In the genomic region with DNA sequence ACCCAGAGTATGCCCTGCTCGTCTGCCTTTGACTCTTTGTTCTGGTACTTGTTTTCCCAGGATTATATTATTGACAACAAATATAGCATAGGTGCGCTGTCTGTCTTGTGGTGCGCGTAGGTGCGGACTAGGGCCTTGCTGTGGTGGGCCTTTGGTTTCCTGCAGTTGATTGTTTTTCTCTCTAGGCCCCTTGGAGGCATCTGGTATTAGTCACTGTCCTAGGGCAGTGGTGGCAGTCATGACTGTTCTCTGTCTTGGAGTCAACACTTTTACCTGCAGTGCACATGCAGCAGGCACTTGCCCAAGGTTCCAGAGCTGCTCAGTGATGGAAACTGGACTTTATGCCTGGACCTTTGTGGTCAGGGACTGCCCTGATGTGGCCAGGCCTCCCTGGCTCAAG, we compare ENCODE assay signal across 18 cellular contexts. TPM values are rescaled to one million over a fixed set of nuclear protein-coding genes. Genes with fewer than 3 reads are reported as not detected.
DNase-seq lines count a peak whose midpoint lies in the region; ATAC-seq and TF ChIP-seq lines count a peak whose summit lies in the region.
"Had no signal": no experiment of that assay in that cellular context is flagged by ENCODE, and none has a peak within 500 bp of the region (broad histone marks: within the 10 kb centered on the region; RNA-seq: fewer than 3 reads in every experiment).

No MANE protein-coding gene starts in this region.

- H3K4me3 Mint-ChIP-seq in Caco-2 (ENCODE audit: unreplicated experiment) (no peak overlapping the region), T-cell (peak overlapping the region; percentile 14 to 47 (median 28)), natural killer cell (no peak overlapping the region)
- H3K4me3 Mint-ChIP-seq in activated naive CD8-positive, alpha-beta T cell treated with anti-CD3 and anti-CD28 coated beads, Interleukin-2, amount 10 ng/mL, durations not matched to agents 7 days and 5 days: peak overlapping the region; percentile 62
- H3K4me3 Mint-ChIP-seq: B cell, HFFc6, memory B cell had no signal

- no peak overlapping the region for H3K4me3 ChIP-seq in Caco-2 (ENCODE audit: low read depth, low read length)
- H3K4me3 ChIP-seq: psoas muscle, thyroid gland had no signal

- H3K4me1 Mint-ChIP-seq in Caco-2 (ENCODE audit: low read depth, unreplicated experiment): no peaks in the 10 kb centered on the region
- peaks cover 52 to 66% (median 63%) of the 10 kb centered on the region in 3 donors for H3K4me1 Mint-ChIP-seq in T-cell
- peaks cover 49% of the 10 kb centered on the region for H3K4me1 Mint-ChIP-seq in activated naive CD8-positive, alpha-beta T cell treated with anti-CD3 and anti-CD28 coated beads, Interleukin-2, amount 10 ng/mL, durations not matched to agents 7 days and 5 days
- peaks cover 40 to 52% of the 10 kb centered on the region in 2 donors for H3K4me1 Mint-ChIP-seq in natural killer cell

- H3K9me3 ChIP-seq in Caco-2: 0 out of 2 replicates have a peak, but pooled peaks cover 3% of the 10 kb centered on the region
- H3K9me3 ChIP-seq: psoas muscle, thyroid gland had no signal

- H3K36me3 ChIP-seq in Caco-2 (ENCODE audit: control insufficient read depth, insufficient read depth, low read length): no peaks in the 10 kb centered on the region
- H3K36me3 ChIP-seq: thyroid gland had no signal

- DNase-seq in Caco-2 (no peak), T-cell (peak in 3 of 34 experiments; percentile 10 to 26 (median 10)), natural killer cell (no peak), Right ventricle myocardium superior (no peak), LoVo (ENCODE audit: low spot score) (no peak)
- DNase-seq in activated naive CD8-positive, alpha-beta T cell treated with anti-CD3 and anti-CD28 coated beads, Interleukin-2, amount 10 ng/mL, durations not matched to agents 7 days and 5 days: peak; percentile 39
- DNase-seq: activated CD4-positive, alpha-beta T cell treated with anti-CD3 and anti-CD28 coated beads for 1 hour; dermis blood vessel endothelial cell; foreskin keratinocyte; HFFc6; NCI-H226; psoas muscle; T1000; thyroid gland had no signal

- H3K27me3 ChIP-seq in Caco-2 (replicated peaks; ENCODE audit: control insufficient read depth, insufficient read depth, low read length): no peaks in the 10 kb centered on the region
- H3K27me3 ChIP-seq: foreskin keratinocyte, thyroid gland had no signal

- TF ChIP-seq CTCF in Caco-2 (IDR thresholded peaks at IDR 0.05; ENCODE audit: insufficient read depth in 1 of 2, low read depth in 1 of 2, low read length in 1 of 2, severe bottlenecking in 1 of 2, unreplicated experiment in 1 of 2): no peak
- no peak for TF ChIP-seq CTCF in natural killer cell (IDR thresholded peaks at IDR 0.05)

- POLR2A ChIA-PET in Caco-2 (lab: Charles Lee) (no interaction called here), T-cell (lab: Charles Lee) (no interaction called here)
- POLR2A ChIA-PET in activated naive CD8-positive, alpha-beta T cell treated with anti-CD3 and anti-CD28 coated beads, Interleukin-2, amount 10 ng/mL, durations not matched to agents 7 days and 5 days (lab: Charles Lee): no interaction called here

- H3K27ac Mint-ChIP-seq in Caco-2 (ENCODE audit: unreplicated experiment) (peak overlapping the region; percentile 43), T-cell (peak overlapping the region; percentile 90 to 92), natural killer cell (peak overlapping the region; percentile 51 to 55)
- peak overlapping the region; percentile 82 for H3K27ac Mint-ChIP-seq in activated naive CD8-positive, alpha-beta T cell treated with anti-CD3 and anti-CD28 coated beads, Interleukin-2, amount 10 ng/mL, durations not matched to agents 7 days and 5 days
- H3K27ac Mint-ChIP-seq: B cell had no signal

- H3K4me1 ChIP-seq in Caco-2: no peaks in the 10 kb centered on the region
- H3K4me1 ChIP-seq: foreskin keratinocyte, psoas muscle had no signal

- H3K36me3 Mint-ChIP-seq in Caco-2 (ENCODE audit: insufficient read depth, unreplicated experiment) (peaks cover 23% of the 10 kb centered on the region), T-cell (peaks cover 30% of the 10 kb centered on the region), natural killer cell (no peaks in the 10 kb centered on the region)
- peaks cover 22% of the 10 kb centered on the region for H3K36me3 Mint-ChIP-seq in activated naive CD8-positive, alpha-beta T cell treated with anti-CD3 and anti-CD28 coated beads, Interleukin-2, amount 10 ng/mL, durations not matched to agents 7 days and 5 days

- ATAC-seq in T-cell (replicated peaks in 1 of 4) (peak; percentile 24 to 83 (median 78)), natural killer cell (peak; percentile 21 to 51 (median 43)), Right ventricle myocardium superior (ENCODE audit: poor library complexity) (no peak), HG02610 (IDR thresholded peaks at IDR 0.05; ENCODE audit: unreplicated experiment) (no peak), GM21526 (IDR thresholded peaks at IDR 0.05; ENCODE audit: low FRiP score, unreplicated experiment) (no peak)
- ATAC-seq in activated naive CD8-positive, alpha-beta T cell treated with anti-CD3 and anti-CD28 coated beads, Interleukin-2, amount 10 ng/mL, durations not matched to agents 7 days and 5 days (ENCODE audit: low read depth): peak; percentile 84
- ATAC-seq: foreskin keratinocyte, psoas muscle had no signal

- no TSS peak for BruUV-seq in Caco-2 (replicated peaks; lab: Mats Ljungman, UMichigan)

- no peaks in the 10 kb centered on the region for H3K9me3 Mint-ChIP-seq in Caco-2 (ENCODE audit: unreplicated experiment)
- no peaks in the 10 kb centered on the region for H3K9me3 Mint-ChIP-seq in T-cell
- H3K9me3 Mint-ChIP-seq in activated naive CD8-positive, alpha-beta T cell treated with anti-CD3 and anti-CD28 coated beads, Interleukin-2, amount 10 ng/mL, durations not matched to agents 7 days and 5 days: no peaks in the 10 kb centered on the region
- H3K9me3 Mint-ChIP-seq in natural killer cell: no peaks in the 10 kb centered on the region
- H3K9me3 Mint-ChIP-seq: memory B cell had no signal

- intact Hi-C loops in Caco-2 (cut with micrococcal nuclease; ENCODE audit: unreplicated experiment) (no loop called here), natural killer cell (cut with micrococcal nuclease) (no loop called here), Right ventricle myocardium superior (cut with DNase I) (no loop called here)

- H3K27me3 Mint-ChIP-seq in Caco-2 (ENCODE audit: insufficient read depth, unreplicated experiment) (no peaks in the 10 kb centered on the region), T-cell (no peaks in the 10 kb centered on the region), natural killer cell (ENCODE audit: low read depth in 2 of 2) (no peaks in the 10 kb centered on the region)
- no peaks in the 10 kb centered on the region for H3K27me3 Mint-ChIP-seq in activated naive CD8-positive, alpha-beta T cell treated with anti-CD3 and anti-CD28 coated beads, Interleukin-2, amount 10 ng/mL, durations not matched to agents 7 days and 5 days
- H3K27me3 Mint-ChIP-seq: B cell, memory B cell had no signal

- CTCF ChIA-PET in Caco-2 (lab: Charles Lee): no interaction called here
- CTCF ChIA-PET in T-cell (lab: Charles Lee): interaction anchor here in 1 of 2 donors (0.5 kb wide), 1 partner anchor 94 kb away, joined by 8 read pairs; no protein-coding TSS in a partner anchor

RNA-seq across cellular contexts. Expression of gene PPP6R2, which starts 18.6 kb away (rescaled TPM):
- 55.5 and 60.7 TPM in 2 replicates for total RNA-seq in Caco-2 (2022)
- total RNA-seq in T-cell: 100 to 1,000 TPM in 1 of 5 donors, 10 to 100 TPM in 4; 71.2 to 105 (median 96.8) TPM
- 10 to 100 TPM; 81.6 to 86.8 TPM for total RNA-seq in activated naive CD8-positive, alpha-beta T cell treated with anti-CD3 and anti-CD28 coated beads, Interleukin-2, amount 10 ng/mL, durations not matched to agents 7 days and 5 days
- total RNA-seq in natural killer cell: 100 to 1,000 TPM in 1 of 3 donors, 10 to 100 TPM in 2; 76.0 to 103 (median 78.1) TPM
- total RNA-seq in Right ventricle myocardium superior: 40.4 TPM

RNA-seq across cellular contexts. Expression of gene DENND6B, which starts 34.9 kb away (rescaled TPM):
- total RNA-seq in Caco-2 (2022) (3.4 and 5.5 TPM in 2 replicates), T-cell (1 to 10 TPM; 2.1 to 5.0 (median 3.5) TPM), natural killer cell (1 to 10 TPM; 3.1 to 5.0 (median 4.5) TPM), Right ventricle myocardium superior (1.1 TPM)
- 1 to 10 TPM; 8.8 to 9.5 TPM for total RNA-seq in activated naive CD8-positive, alpha-beta T cell treated with anti-CD3 and anti-CD28 coated beads, Interleukin-2, amount 10 ng/mL, durations not matched to agents 7 days and 5 days

RNA-seq across cellular contexts. Expression of gene PLXNB2, which starts 54.2 kb away (rescaled TPM):
- total RNA-seq in Caco-2 (2022) (260 and 262 TPM in 2 replicates), T-cell (10 to 100 TPM in 1 of 5 donors, 1 to 10 TPM in 4; 4.3 to 11.8 (median 6.5) TPM), natural killer cell (10 to 100 TPM in 2 of 3 donors, 1 to 10 TPM in 1; 6.0 to 34.7 (median 18.9) TPM), Right ventricle myocardium superior (68.3 TPM)
- 10 to 100 TPM; 43.0 to 45.8 TPM for total RNA-seq in activated naive CD8-positive, alpha-beta T cell treated with anti-CD3 and anti-CD28 coated beads, Interleukin-2, amount 10 ng/mL, durations not matched to agents 7 days and 5 days

Comparison
In these comparisons a context has a peak if more than half of its experiments do, and no peak if none do; other contexts are left out.
1. H3K4me3 Mint-ChIP-seq: peak in T-cell (3 of 3) and activated naive CD8-positive, alpha-beta T cell treated with anti-CD3 and anti-CD28 coated beads, Interleukin-2, amount 10 ng/mL, durations not matched to agents 7 days and 5 days (single experiment); none in Caco-2 (single experiment) and natural killer cell (single experiment).
2. ATAC-seq: peak in T-cell (4 of 4), activated naive CD8-positive, alpha-beta T cell treated with anti-CD3 and anti-CD28 coated beads, Interleukin-2, amount 10 ng/mL, durations not matched to agents 7 days and 5 days (single experiment) and natural killer cell (3 of 3); none in Right ventricle myocardium superior (single experiment), HG02610 (single experiment) and GM21526 (single experiment).
3. Peak in every context shown above with its lines, with median percentiles within 50 percentile points of each other: H3K27ac Mint-ChIP-seq.